In the genomic region with DNA sequence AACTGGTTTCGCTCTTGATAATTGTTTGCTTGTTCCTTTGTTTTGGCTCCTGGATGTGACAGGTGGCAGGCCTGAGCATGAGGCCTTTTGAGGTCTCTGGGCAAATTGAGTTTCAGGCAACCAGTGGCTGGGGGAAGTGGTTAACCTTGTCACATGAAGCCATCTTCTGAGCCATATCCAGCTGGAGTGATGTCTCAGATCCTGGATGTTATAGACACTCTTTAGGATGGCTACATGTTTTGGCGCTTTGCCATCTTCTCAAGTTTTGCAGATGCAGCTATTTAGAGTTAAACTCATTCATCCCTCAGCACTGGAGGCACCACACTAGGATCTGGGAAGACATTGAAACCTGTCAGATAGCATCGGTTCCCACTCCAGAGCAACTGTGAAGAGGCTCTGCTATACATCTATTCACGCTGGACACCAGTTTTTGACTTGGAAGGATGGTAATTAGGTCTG, we compare ENCODE assay signal across 21 cellular contexts. TPM values are rescaled to one million over a fixed set of nuclear protein-coding genes. Genes with fewer than 3 reads are reported as not detected.
DNase-seq lines count a peak whose midpoint lies in the region; FAIRE-seq and TF ChIP-seq lines count a peak whose summit lies in the region.
"Had no signal": no experiment of that assay in that cellular context is flagged by ENCODE, and none has a peak within 500 bp of the region (broad histone marks: within the 10 kb centered on the region; RNA-seq: fewer than 3 reads in every experiment).

No MANE protein-coding gene starts in this region.

- H3K4me3 ChIP-seq in mesendoderm (ENCODE audit: low read length), result no peak overlapping the region
- H3K4me3 ChIP-seq: BLaER1 treated with 17β-estradiol and CSF1 and Interleukin-3, amounts not matched to agents 10 nM and 100 nM; prostate gland had no signal

- H3K9ac ChIP-seq in mesendoderm (ENCODE audit: low read length), result no peak overlapping the region
- H3K9ac ChIP-seq: BLaER1 treated with 17β-estradiol and CSF1 and Interleukin-3, amounts not matched to agents 10 nM and 100 nM had no signal

- H3K4me1 Mint-ChIP-seq in T-helper 2 cell treated with Interferon-gamma antibody and Interleukin-4, amounts not matched to agents 5 μg/mL and 100 μg/mL, for 36 hours (ENCODE audit: low read depth), result no peaks in the 10 kb centered on the region
- H3K4me1 Mint-ChIP-seq: nephron had no signal

- no peaks in the 10 kb centered on the region for H3K36me3 Mint-ChIP-seq in T-helper 2 cell treated with Interferon-gamma antibody and Interleukin-4, amounts not matched to agents 5 μg/mL and 100 μg/mL, for 36 hours (ENCODE audit: low read depth)

- no peak overlapping the region for H4K5ac ChIP-seq in mesendoderm (ENCODE audit: low read length)

- no peak overlapping the region for H3K4me2 ChIP-seq in mesendoderm (ENCODE audit: low read length)
- H3K4me2 ChIP-seq: BLaER1 treated with 17β-estradiol and CSF1 and Interleukin-3, amounts not matched to agents 10 nM and 100 nM had no signal

- no peak overlapping the region for H2AK5ac ChIP-seq in mesendoderm (ENCODE audit: low read length)

- no peak overlapping the region for H3K27ac ChIP-seq in mesendoderm (ENCODE audit: low read depth, low read length)
- H3K27ac ChIP-seq: 22Rv1; BLaER1 treated with 17β-estradiol and CSF1 and Interleukin-3, amounts not matched to agents 10 nM and 100 nM; prostate gland had no signal

- no peak overlapping the region for H2BK5ac ChIP-seq in mesendoderm (ENCODE audit: low read length)

- H3K4ac ChIP-seq in mesendoderm (ENCODE audit: low read depth, low read length), result no peak overlapping the region

- no peak overlapping the region for H2BK120ac ChIP-seq in mesendoderm (ENCODE audit: low read depth, low read length)

- H3K56ac ChIP-seq in mesendoderm (ENCODE audit: low read length), result no peak overlapping the region

- no peak overlapping the region for H4K8ac ChIP-seq in mesendoderm (ENCODE audit: low read depth, low read length)

- FAIRE-seq in D721Med (lab: Jason Lieb, UNC), result no peak
- FAIRE-seq: kidney, small intestine had no signal

- no peaks in the 10 kb centered on the region for H3K79me2 ChIP-seq in mesendoderm (ENCODE audit: control insufficient read depth, insufficient read depth, low read length)

- H3K4me3 Mint-ChIP-seq in T-helper 2 cell treated with Interferon-gamma antibody and Interleukin-4, amounts not matched to agents 5 μg/mL and 100 μg/mL, for 36 hours, result no peak overlapping the region
- H3K4me3 Mint-ChIP-seq: activated naive CD8-positive, alpha-beta T cell; activated T-cell treated with anti-CD3 and anti-CD28 coated beads, Interleukin-2, amount 50 U/mL, for 72 hours; nephron; T-helper 1 cell treated with Interleukin-12 subunit alpha and Interleukin-12 subunit beta and Interleukin-4 antibody, amounts not matched to agents 30 μg/mL and 1 μg/mL, for 36 hours had no signal

- WGBS in mesendoderm (ENCODE audit: extremely low coverage, insufficient coverage, low lambda C conversion rate), result no CpG with 5 or more reads among the region's 4 CpGs

- no peak overlapping the region for H3K18ac ChIP-seq in mesendoderm (ENCODE audit: low read length)

- no peak overlapping the region for H3K27ac Mint-ChIP-seq in T-helper 2 cell treated with Interferon-gamma antibody and Interleukin-4, amounts not matched to agents 5 μg/mL and 100 μg/mL, for 36 hours
- H3K27ac Mint-ChIP-seq: activated naive CD8-positive, alpha-beta T cell; activated T-cell treated with anti-CD3 and anti-CD28 coated beads, Interleukin-2, amount 50 U/mL, for 72 hours; nephron; T-helper 1 cell treated with Interleukin-12 subunit alpha and Interleukin-12 subunit beta and Interleukin-4 antibody, amounts not matched to agents 30 μg/mL and 1 μg/mL, for 36 hours had no signal

- H3K27me3 ChIP-seq in mesendoderm (ENCODE audit: insufficient read depth, low read length, poor library complexity), result no peaks in the 10 kb centered on the region
- H3K27me3 ChIP-seq: BLaER1 treated with 17β-estradiol and CSF1 and Interleukin-3, amounts not matched to agents 10 nM and 100 nM had no signal

- H3K23ac ChIP-seq in mesendoderm (ENCODE audit: low read length), result peak overlapping the region; percentile 81

- no peaks in the 10 kb centered on the region for H3K9me3 Mint-ChIP-seq in T-helper 2 cell treated with Interferon-gamma antibody and Interleukin-4, amounts not matched to agents 5 μg/mL and 100 μg/mL, for 36 hours
- H3K9me3 Mint-ChIP-seq: T-helper 1 cell treated with Interleukin-12 subunit alpha and Interleukin-12 subunit beta and Interleukin-4 antibody, amounts not matched to agents 30 μg/mL and 1 μg/mL, for 36 hours had no signal

- DNase-seq in DMS 273 (lab: John Stamatoyannopoulos, UW; ENCODE audit: unreplicated experiment) (peak; percentile 10), DMS 273 treated with DMSO at 0.1 percent for 48 hours (lab: John Stamatoyannopoulos, UW) (no peak), NCI-H1105 treated with DMSO at 0.1 percent for 48 hours (lab: John Stamatoyannopoulos, UW) (peak; percentile 62), RPMI7951 (ENCODE audit: low read depth) (peak; percentile 61), mesendoderm (no peak), D721Med (ENCODE audit: insufficient read length, low spot score) (no peak)
- no peak for DNase-seq in stimulated activated CD4-positive, alpha-beta T cell treated with anti-CD3 and anti-CD28 coated beads, Interleukin-2, amount 100 ng/mL, for 48 hours
- DNase-seq in T-helper 2 cell treated with Interferon-gamma antibody and Interleukin-4, amounts not matched to agents 5 μg/mL and 100 μg/mL, for 36 hours (ENCODE audit: low spot score), result no peak
- DNase-seq: activated CD8-positive, alpha-beta memory T cell treated with anti-CD3 and anti-CD28 coated beads for 24 hours; activated T-cell treated with anti-CD3 and anti-CD28 coated beads, Interleukin-2, amount 50 U/mL, for 72 hours; GOT3; kidney; small intestine; stimulated activated CD4-positive, alpha-beta T cell treated with anti-CD3 and anti-CD28 coated beads, Interleukin-4, amount 100 ng/mL, for 24 hours had no signal

- H3K4me1 ChIP-seq in mesendoderm (ENCODE audit: control insufficient read depth, low read depth, low read length), result no peaks in the 10 kb centered on the region
- H3K4me1 ChIP-seq: BLaER1 treated with 17β-estradiol and CSF1 and Interleukin-3, amounts not matched to agents 10 nM and 100 nM; prostate gland had no signal

- no peaks in the 10 kb centered on the region for H3K36me3 ChIP-seq in mesendoderm (ENCODE audit: control insufficient read depth, insufficient read depth, low read length)
- H3K36me3 ChIP-seq: BLaER1 treated with 17β-estradiol and CSF1 and Interleukin-3, amounts not matched to agents 10 nM and 100 nM; prostate gland had no signal

- peaks cover 1% of the 10 kb centered on the region for H3K27me3 Mint-ChIP-seq in T-helper 2 cell treated with Interferon-gamma antibody and Interleukin-4, amounts not matched to agents 5 μg/mL and 100 μg/mL, for 36 hours (ENCODE audit: low read depth)
- H3K27me3 Mint-ChIP-seq: activated naive CD8-positive, alpha-beta T cell had no signal

- H3K79me1 ChIP-seq in mesendoderm (ENCODE audit: low read length), result no peaks in the 10 kb centered on the region

- H2BK15ac ChIP-seq in mesendoderm (replicated peaks; ENCODE audit: low read depth), result no peak overlapping the region

- TF ChIP-seq CTCF in D721Med (IDR thresholded peaks at IDR 0.05; ENCODE audit: insufficient read depth, missing control alignments), result no peak

RNA-seq across cellular contexts. Expression of a gene that starts 25.3 kb away (rescaled TPM):
- total RNA-seq in RPMI7951 (2014; rRNA removed; shearing (Covaris generic)), result not detected in 2 replicates
- polyA plus RNA-seq in mesendoderm (2013, experiment 1 of 2), result 1.2 TPM
- polyA plus RNA-seq in mesendoderm (2013, experiment 2 of 2), result 1.4 TPM
- total RNA-seq: activated T-cell treated with anti-CD3 and anti-CD28 coated beads, Interleukin-2, amount 50 U/mL, for 72 hours; Daoy had no signal

Comparison
In these comparisons a context has a peak if more than half of its experiments do, and no peak if none do; other contexts are left out.
1. DNase-seq: peak in DMS 273 (single experiment), NCI-H1105 treated with DMSO at 0.1 percent for 48 hours (single experiment) and RPMI7951 (single experiment); none in DMS 273 treated with DMSO at 0.1 percent for 48 hours (single experiment), mesendoderm (single experiment), stimulated activated CD4-positive, alpha-beta T cell treated with anti-CD3 and anti-CD28 coated beads, Interleukin-2, amount 100 ng/mL, for 48 hours (0 of 2), D721Med (single experiment) and T-helper 2 cell treated with Interferon-gamma antibody and Interleukin-4, amounts not matched to agents 5 μg/mL and 100 μg/mL, for 36 hours (single experiment).